ENCODE assay signal across 1 cellular context in genomic region chr19:1183543-1184172, GRCh38.
TF ChIP-seq lines count a peak whose summit lies in the region.

No MANE protein-coding gene starts in this region.

TF ChIP-seq in GM23338, 12 proteins besides CTCF, POLR2A, EP300 and RAD21 (continued from another document):
- TF ChIP-seq, protein P1, sequence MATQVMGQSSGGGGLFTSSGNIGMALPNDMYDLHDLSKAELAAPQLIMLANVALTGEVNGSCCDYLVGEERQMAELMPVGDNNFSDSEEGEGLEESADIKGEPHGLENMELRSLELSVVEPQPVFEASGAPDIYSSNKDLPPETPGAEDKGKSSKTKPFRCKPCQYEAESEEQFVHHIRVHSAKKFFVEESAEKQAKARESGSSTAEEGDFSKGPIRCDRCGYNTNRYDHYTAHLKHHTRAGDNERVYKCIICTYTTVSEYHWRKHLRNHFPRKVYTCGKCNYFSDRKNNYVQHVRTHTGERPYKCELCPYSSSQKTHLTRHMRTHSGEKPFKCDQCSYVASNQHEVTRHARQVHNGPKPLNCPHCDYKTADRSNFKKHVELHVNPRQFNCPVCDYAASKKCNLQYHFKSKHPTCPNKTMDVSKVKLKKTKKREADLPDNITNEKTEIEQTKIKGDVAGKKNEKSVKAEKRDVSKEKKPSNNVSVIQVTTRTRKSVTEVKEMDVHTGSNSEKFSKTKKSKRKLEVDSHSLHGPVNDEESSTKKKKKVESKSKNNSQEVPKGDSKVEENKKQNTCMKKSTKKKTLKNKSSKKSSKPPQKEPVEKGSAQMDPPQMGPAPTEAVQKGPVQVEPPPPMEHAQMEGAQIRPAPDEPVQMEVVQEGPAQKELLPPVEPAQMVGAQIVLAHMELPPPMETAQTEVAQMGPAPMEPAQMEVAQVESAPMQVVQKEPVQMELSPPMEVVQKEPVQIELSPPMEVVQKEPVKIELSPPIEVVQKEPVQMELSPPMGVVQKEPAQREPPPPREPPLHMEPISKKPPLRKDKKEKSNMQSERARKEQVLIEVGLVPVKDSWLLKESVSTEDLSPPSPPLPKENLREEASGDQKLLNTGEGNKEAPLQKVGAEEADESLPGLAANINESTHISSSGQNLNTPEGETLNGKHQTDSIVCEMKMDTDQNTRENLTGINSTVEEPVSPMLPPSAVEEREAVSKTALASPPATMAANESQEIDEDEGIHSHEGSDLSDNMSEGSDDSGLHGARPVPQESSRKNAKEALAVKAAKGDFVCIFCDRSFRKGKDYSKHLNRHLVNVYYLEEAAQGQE (IDR thresholded peaks at IDR 0.05; ENCODE audit: unreplicated experiment): no peak
- no peak for TF ChIP-seq ZNF331 (CRISPR knock-in tag; IDR thresholded peaks at IDR 0.05; ENCODE audit: low read depth)
- TF ChIP-seq EZH2 (IDR thresholded peaks at IDR 0.05; ENCODE audit: low read depth, unreplicated experiment): no peak
- no peak for TF ChIP-seq ZNF114 (CRISPR knock-in tag; IDR thresholded peaks at IDR 0.05)
TF ChIP-seq in GM23338: peak in this region for 0.
